Comparison of ENCODE assay signal across 11 cellular contexts in genomic region chr16:12092347-12092882, GRCh38.
A peak's percentile ranks its signal among the peaks of the same experiment; 100 is the strongest.
DNase-seq lines count a peak whose midpoint lies in the region; ATAC-seq, FAIRE-seq and TF ChIP-seq lines count a peak whose summit lies in the region.
"Had no signal": no experiment of that assay in that cellular context is flagged by ENCODE, and none has a peak within 500 bp of the region (broad histone marks: within the 10 kb centered on the region; RNA-seq: fewer than 3 reads in every experiment).

No MANE protein-coding gene starts in this region.

- peak overlapping the region; percentile 54; the same call in 1 of the 2 replicates for H3K9ac ChIP-seq in BLaER1

- ATAC-seq in HG03045 (IDR thresholded peaks at IDR 0.05; ENCODE audit: unreplicated experiment) (no peak), HG03135 (IDR thresholded peaks at IDR 0.05; ENCODE audit: unreplicated experiment) (no peak)

- TF ChIP-seq CTCF in cardiac fibroblast (IDR thresholded peaks at IDR 0.05; ENCODE audit: low read depth, low read length) = no peak

- H3K36me3 ChIP-seq in BLaER1 = no peaks in the 10 kb centered on the region
- no peaks in the 10 kb centered on the region for H3K36me3 ChIP-seq in mesodermal cell (ENCODE audit: control insufficient read depth, insufficient read depth, low read length)
- H3K36me3 ChIP-seq: adrenal gland, HAP-1 had no signal

- H3K27me3 ChIP-seq in BLaER1 = no peaks in the 10 kb centered on the region
- H3K27me3 ChIP-seq: adrenal gland had no signal

- no peaks in the 10 kb centered on the region for H3K9me3 ChIP-seq in BLaER1
- H3K9me3 ChIP-seq in mesodermal cell (ENCODE audit: control insufficient read depth, low read length) = no peaks in the 10 kb centered on the region
- H3K9me3 ChIP-seq: adrenal gland, HAP-1 had no signal

- peak overlapping the region; percentile 92 for H3K4me2 ChIP-seq in BLaER1

- H3K27ac ChIP-seq in BLaER1 (peak overlapping the region; percentile 58), mesodermal cell (ENCODE audit: low read depth, low read length, severe bottlenecking) (peak overlapping the region; percentile 84)
- H3K27ac ChIP-seq: adrenal gland had no signal

- FAIRE-seq in HTR-8/SVneo (lab: Jason Lieb, UNC) = no peak
- FAIRE-seq: kidney had no signal

- peaks cover 100% of the 10 kb centered on the region for H3K4me1 ChIP-seq in BLaER1
- peaks cover 43% of the 10 kb centered on the region for H3K4me1 ChIP-seq in mesodermal cell (ENCODE audit: control insufficient read depth, insufficient read depth, low read length, poor library complexity, severe bottlenecking)

- DNase-seq in HTR-8/SVneo (ENCODE audit: insufficient read length, low spot score) (peak; percentile 29), cardiac fibroblast (ENCODE audit: low read depth in 2 of 2) (peak; percentile 73 to 79), SK-N-DZ (ENCODE audit: low spot score) (no peak), NCI-H446 treated with DMSO at 0.1 percent for 48 hours (lab: John Stamatoyannopoulos, UW) (no peak)

- H4K20me1 ChIP-seq in BLaER1 = no peaks in the 10 kb centered on the region

- no peak overlapping the region for H3K4me3 ChIP-seq in BLaER1
- H3K4me3 ChIP-seq in cardiac fibroblast (replicated peaks in 1 of 2; ENCODE audit: low read depth in 2 of 2, low read length in 2 of 2) = no peak overlapping the region
- no peak overlapping the region for H3K4me3 ChIP-seq in mesodermal cell (ENCODE audit: extremely low read depth, insufficient read depth, low read length, poor library complexity, severe bottlenecking)
- H3K4me3 ChIP-seq: adrenal gland, HAP-1 had no signal

- 71 to 73% methylated on average over 5 to 7 of the region's 7 CpGs for WGBS in mesodermal cell (ENCODE audit: insufficient coverage in 2 of 2), 2 experiments

Comparison
In these comparisons a context has a peak if more than half of its experiments do, and no peak if none do; other contexts are left out.
1. DNase-seq: peak in HTR-8/SVneo (single experiment) and cardiac fibroblast (2 of 2); none in SK-N-DZ (single experiment) and NCI-H446 treated with DMSO at 0.1 percent for 48 hours (single experiment).